Comparison of ENCODE assay signal across 24 cellular contexts in genomic region chr11:9763301-9763700, GRCh38.
"Had no signal": no experiment of that assay in that cellular context is flagged by ENCODE, and none has a peak within 500 bp of the region (broad histone marks: within the 10 kb centered on the region; RNA-seq: fewer than 3 reads in every experiment).

No MANE protein-coding gene starts in this region.

- H3K27me3 ChIP-seq: cardiac muscle cell had no signal

- H3K4me3 Mint-ChIP-seq: activated CD4-positive, alpha-beta memory T cell treated with anti-CD3 and anti-CD28 coated beads for 36 hours; activated CD4-positive, alpha-beta T cell treated with anti-CD3 and anti-CD28 coated beads, Interleukin-2, amount 10 ng/mL, durations not matched to agents 7 days and 5 days; activated naive CD8-positive, alpha-beta T cell treated with anti-CD3 and anti-CD28 coated beads, Interleukin-2, amount 50 U/mL, for 24 hours; activated T-cell treated with anti-CD3 and anti-CD28 coated beads, Interleukin-2, amount 50 U/mL, for 4 hours; brain had no signal

- H3K36me3 ChIP-seq: cardiac muscle cell had no signal

- H3K4me3 ChIP-seq: cardiac muscle cell had no signal

- FAIRE-seq: astrocyte, TTC549 had no signal

- ATAC-seq: activated naive CD4-positive, alpha-beta T cell treated with anti-CD3 and anti-CD28 coated beads, Interleukin-2, amount 50 U/mL, for 72 hours; activated naive CD8-positive, alpha-beta T cell treated with anti-CD3 and anti-CD28 coated beads, Interleukin-2, amount 50 U/mL, for 24 hours; activated T-cell treated with anti-CD3 and anti-CD28 coated beads, Interleukin-2, amount 50 U/mL, for 4 hours; PC-3 had no signal

- H3K36me3 Mint-ChIP-seq: activated CD4-positive, alpha-beta memory T cell treated with anti-CD3 and anti-CD28 coated beads for 36 hours; brain had no signal

- H3K27me3 Mint-ChIP-seq: activated CD4-positive, alpha-beta memory T cell treated with anti-CD3 and anti-CD28 coated beads for 36 hours; activated CD4-positive, alpha-beta T cell treated with anti-CD3 and anti-CD28 coated beads, Interleukin-2, amount 10 ng/mL, durations not matched to agents 7 days and 5 days; activated naive CD8-positive, alpha-beta T cell treated with anti-CD3 and anti-CD28 coated beads, Interleukin-2, amount 50 U/mL, for 24 hours had no signal

- H3K9me3 Mint-ChIP-seq: activated CD4-positive, alpha-beta memory T cell treated with anti-CD3 and anti-CD28 coated beads for 36 hours; activated CD4-positive, alpha-beta T cell treated with anti-CD3 and anti-CD28 coated beads, Interleukin-2, amount 10 ng/mL, durations not matched to agents 7 days and 5 days; activated naive CD4-positive, alpha-beta T cell treated with anti-CD3 and anti-CD28 coated beads, Interleukin-2, amount 50 U/mL, for 72 hours; activated naive CD8-positive, alpha-beta T cell treated with anti-CD3 and anti-CD28 coated beads, Interleukin-2, amount 50 U/mL, for 24 hours; activated T-cell treated with anti-CD3 and anti-CD28 coated beads, Interleukin-2, amount 50 U/mL, for 4 hours had no signal

- H3K27ac ChIP-seq: cardiac muscle cell, VCaP had no signal

- H3K27ac Mint-ChIP-seq: activated CD4-positive, alpha-beta memory T cell treated with anti-CD3 and anti-CD28 coated beads for 36 hours; activated CD4-positive, alpha-beta T cell treated with anti-CD3 and anti-CD28 coated beads, Interleukin-2, amount 10 ng/mL, durations not matched to agents 7 days and 5 days; activated naive CD4-positive, alpha-beta T cell treated with anti-CD3 and anti-CD28 coated beads, Interleukin-2, amount 50 U/mL, for 72 hours; activated naive CD8-positive, alpha-beta T cell treated with anti-CD3 and anti-CD28 coated beads, Interleukin-2, amount 50 U/mL, for 24 hours had no signal

- DNase-seq: activated CD4-positive, alpha-beta memory T cell treated with anti-CD3 and anti-CD28 coated beads for 36 hours; activated CD4-positive, alpha-beta T cell treated with anti-CD3 and anti-CD28 coated beads, Interleukin-2, amount 10 ng/mL, durations not matched to agents 7 days and 5 days; activated CD4-positive, CD25-positive, alpha-beta regulatory T cell; activated CD8-positive, alpha-beta memory T cell treated with anti-CD3 and anti-CD28 coated beads for 24 hours; activated effector memory CD4-positive, alpha-beta T cell treated with anti-CD3 and anti-CD28 coated beads, Interleukin-2, amount 50 U/mL, for 16 hours; activated naive CD4-positive, alpha-beta T cell treated with Interleukin-2 at 50 U/mL for 16 hours; activated naive CD8-positive, alpha-beta T cell treated with anti-CD3 and anti-CD28 coated beads, Interleukin-2, amount 50 U/mL, for 24 hours; activated T-cell treated with anti-CD3 and anti-CD28 coated beads, Interleukin-2, amount 50 U/mL, for 4 hours; amygdala; KG1; NCI-H1092; NCI-H1694; NCI-H2029; NCI-H510A treated with DMSO at 0.1 percent for 48 hours; PC-3; SHP77 treated with DMSO at 0.1 percent for 48 hours; T-helper 2 cell; T1000 had no signal
